ENCODE assay signal across 10 cellular contexts in genomic region chr19:19201697-19202630, GRCh38. TPM values are rescaled to one million over a fixed set of nuclear protein-coding genes. Genes with fewer than 3 reads are reported as not detected.
DNase-seq lines count a peak whose midpoint lies in the region; ATAC-seq, FAIRE-seq and TF ChIP-seq lines count a peak whose summit lies in the region.
"Had no signal": no experiment of that assay in that cellular context is flagged by ENCODE, and none has a peak within 500 bp of the region (broad histone marks: within the 10 kb centered on the region; RNA-seq: fewer than 3 reads in every experiment).

No MANE protein-coding gene starts in this region.

- no peak overlapping the region for H2AFZ ChIP-seq in astrocyte (ENCODE audit: low read depth, low read length)

- H3K9me3 ChIP-seq in astrocyte (ENCODE audit: insufficient read depth, low read depth, low read length) (no peaks in the 10 kb centered on the region), lower lobe of right lung (no peaks in the 10 kb centered on the region), upper lobe of right lung (no peaks in the 10 kb centered on the region)

- H3K27ac ChIP-seq in astrocyte (ENCODE audit: low read depth, low read length) (no peak overlapping the region), lower lobe of right lung (peak overlapping the region; percentile 81), upper lobe of right lung (peak overlapping the region; percentile 73)

- H3K36me3 ChIP-seq in astrocyte (ENCODE audit: insufficient read depth, low read length) = peaks cover 4% of the 10 kb centered on the region
- H3K36me3 ChIP-seq in lower lobe of right lung = peaks cover 38% of the 10 kb centered on the region
- peaks cover 25% of the 10 kb centered on the region for H3K36me3 ChIP-seq in upper lobe of right lung

- FAIRE-seq in astrocyte (lab: Jason Lieb, UNC) = no peak
- FAIRE-seq: urothelium cell line had no signal

- intact Hi-C loops in lower lobe of right lung (cut with DNase I) = no loop called here
- intact Hi-C loops in upper lobe of right lung (cut with DNase I) = no loop called here

- H3K4me3 ChIP-seq in astrocyte (ENCODE audit: insufficient read depth, low read depth, low read length) = peak overlapping the region; percentile 66
- H3K4me3 ChIP-seq in lower lobe of right lung = peak overlapping the region; percentile 89
- H3K4me3 ChIP-seq in upper lobe of right lung = peak overlapping the region; percentile 62

- peak overlapping the region; percentile 87 for H3K4me2 ChIP-seq in astrocyte (ENCODE audit: low read length)

- no peak for ATAC-seq in lower lobe of right lung
- ATAC-seq in upper lobe of right lung = no peak
- no peak for ATAC-seq in activated CD4-positive, CD25-positive, alpha-beta regulatory T cell treated with anti-CD3 and anti-CD28 coated beads, Interleukin-2, amount 50 U/mL, for 24 hours
- ATAC-seq in HG03097 (IDR thresholded peaks at IDR 0.05; ENCODE audit: low FRiP score, unreplicated experiment) = no peak

- H3K79me2 ChIP-seq in astrocyte (ENCODE audit: insufficient read depth, low read length) = peaks cover 9% of the 10 kb centered on the region

- peaks cover 19% of the 10 kb centered on the region for H3K4me1 Mint-ChIP-seq in activated naive CD4-positive, alpha-beta T cell treated with anti-CD3 and anti-CD28 coated beads, Interleukin-2, amount 50 U/mL, for 24 hours
- H3K4me1 Mint-ChIP-seq in astrocyte (ENCODE audit: low read depth, unreplicated experiment) = no peaks in the 10 kb centered on the region

- no peak overlapping the region for H3K9ac ChIP-seq in astrocyte (ENCODE audit: low read length)

- peaks cover under 1% of the 10 kb centered on the region for H3K27me3 ChIP-seq in astrocyte (ENCODE audit: insufficient read depth, low read length)
- H3K27me3 ChIP-seq in lower lobe of right lung (ENCODE audit: low read depth) = no peaks in the 10 kb centered on the region
- H3K27me3 ChIP-seq in upper lobe of right lung = no peaks in the 10 kb centered on the region

- H3K36me3 Mint-ChIP-seq in activated naive CD4-positive, alpha-beta T cell treated with anti-CD3 and anti-CD28 coated beads, Interleukin-2, amount 50 U/mL, for 24 hours = peaks cover 2% of the 10 kb centered on the region
- peaks cover 19% of the 10 kb centered on the region for H3K36me3 Mint-ChIP-seq in astrocyte (ENCODE audit: low read depth, unreplicated experiment)

- H3K9me3 Mint-ChIP-seq in activated naive CD4-positive, alpha-beta T cell treated with anti-CD3 and anti-CD28 coated beads, Interleukin-2, amount 50 U/mL, for 24 hours = no peaks in the 10 kb centered on the region
- H3K9me3 Mint-ChIP-seq in astrocyte (ENCODE audit: unreplicated experiment) = peaks cover 4% of the 10 kb centered on the region

- H4K20me1 ChIP-seq in astrocyte (ENCODE audit: insufficient read depth, low read length) = peaks cover 16% of the 10 kb centered on the region

- H3K27me3 Mint-ChIP-seq in activated naive CD4-positive, alpha-beta T cell treated with anti-CD3 and anti-CD28 coated beads, Interleukin-2, amount 50 U/mL, for 24 hours = no peaks in the 10 kb centered on the region
- peaks cover 7% of the 10 kb centered on the region for H3K27me3 Mint-ChIP-seq in astrocyte (ENCODE audit: low read depth, unreplicated experiment)

- TF ChIP-seq CTCF in astrocyte (IDR thresholded peaks at IDR 0.05; ENCODE audit: insufficient read depth, low read depth, low read length) (no peak), lower lobe of right lung (IDR thresholded peaks at IDR 0.05) (no peak), upper lobe of right lung (IDR thresholded peaks at IDR 0.05) (no peak)

- H3K4me3 Mint-ChIP-seq in activated naive CD4-positive, alpha-beta T cell treated with anti-CD3 and anti-CD28 coated beads, Interleukin-2, amount 50 U/mL, for 24 hours = peak overlapping the region; percentile 96
- H3K4me3 Mint-ChIP-seq in astrocyte (ENCODE audit: unreplicated experiment) = peak overlapping the region; percentile 90

- DNase-seq in activated naive CD4-positive, alpha-beta T cell treated with anti-CD3 and anti-CD28 coated beads, Interleukin-2, amount 50 U/mL, for 16 hours = no peak
- DNase-seq in astrocyte (ENCODE audit: low read depth) (no peak), lower lobe of right lung (no peak), upper lobe of right lung (no peak), NAMALWA (ENCODE audit: low spot score) (no peak)
- DNase-seq: left ventricle myocardium superior had no signal

- H3K27ac Mint-ChIP-seq in activated naive CD4-positive, alpha-beta T cell treated with anti-CD3 and anti-CD28 coated beads, Interleukin-2, amount 50 U/mL, for 24 hours = peak overlapping the region; percentile 96
- no peak overlapping the region for H3K27ac Mint-ChIP-seq in astrocyte (ENCODE audit: unreplicated experiment)

- H3K4me1 ChIP-seq in astrocyte (ENCODE audit: insufficient read depth, low read length) (peaks cover 8% of the 10 kb centered on the region), lower lobe of right lung (peaks cover 14% of the 10 kb centered on the region), upper lobe of right lung (peaks cover 9% of the 10 kb centered on the region)

RNA-seq across cellular contexts. Expression of gene NR2C2AP, which starts 1.2 kb away (rescaled TPM):
- total RNA-seq in astrocyte (4.3 and 5.1 TPM in 2 replicates), lower lobe of right lung (12.9 TPM), upper lobe of right lung (12.6 TPM)

RNA-seq across cellular contexts. Expression of gene NCAN, which starts 9.8 kb away (rescaled TPM):
- total RNA-seq in astrocyte (0.14 TPM in 1 of 2 replicates, not detected in the other), lower lobe of right lung (not detected), upper lobe of right lung (not detected)
- total RNA-seq: left ventricle myocardium superior had no signal

RNA-seq across cellular contexts. Expression of gene RFXANK, which starts 9.9 kb away (rescaled TPM):
- total RNA-seq in astrocyte (91.1 and 92.5 TPM in 2 replicates), lower lobe of right lung (67.0 TPM), upper lobe of right lung (66.8 TPM)

RNA-seq across cellular contexts. Expression of gene BORCS8, which starts 10.0 kb away (rescaled TPM):
- total RNA-seq in astrocyte (29.5 and 33.5 TPM in 2 replicates), lower lobe of right lung (29.4 TPM), upper lobe of right lung (24.8 TPM)

RNA-seq across cellular contexts. Expression of gene MEF2B, which starts 31.9 kb away (rescaled TPM):
- total RNA-seq in astrocyte = 0.58 and 1.7 TPM in 2 replicates
- 2.7 TPM for total RNA-seq in lower lobe of right lung
- total RNA-seq in upper lobe of right lung = 1.4 TPM
- total RNA-seq: left ventricle myocardium superior had no signal
